8 cellular contexts compared by ENCODE assay signal in the genomic region with DNA sequence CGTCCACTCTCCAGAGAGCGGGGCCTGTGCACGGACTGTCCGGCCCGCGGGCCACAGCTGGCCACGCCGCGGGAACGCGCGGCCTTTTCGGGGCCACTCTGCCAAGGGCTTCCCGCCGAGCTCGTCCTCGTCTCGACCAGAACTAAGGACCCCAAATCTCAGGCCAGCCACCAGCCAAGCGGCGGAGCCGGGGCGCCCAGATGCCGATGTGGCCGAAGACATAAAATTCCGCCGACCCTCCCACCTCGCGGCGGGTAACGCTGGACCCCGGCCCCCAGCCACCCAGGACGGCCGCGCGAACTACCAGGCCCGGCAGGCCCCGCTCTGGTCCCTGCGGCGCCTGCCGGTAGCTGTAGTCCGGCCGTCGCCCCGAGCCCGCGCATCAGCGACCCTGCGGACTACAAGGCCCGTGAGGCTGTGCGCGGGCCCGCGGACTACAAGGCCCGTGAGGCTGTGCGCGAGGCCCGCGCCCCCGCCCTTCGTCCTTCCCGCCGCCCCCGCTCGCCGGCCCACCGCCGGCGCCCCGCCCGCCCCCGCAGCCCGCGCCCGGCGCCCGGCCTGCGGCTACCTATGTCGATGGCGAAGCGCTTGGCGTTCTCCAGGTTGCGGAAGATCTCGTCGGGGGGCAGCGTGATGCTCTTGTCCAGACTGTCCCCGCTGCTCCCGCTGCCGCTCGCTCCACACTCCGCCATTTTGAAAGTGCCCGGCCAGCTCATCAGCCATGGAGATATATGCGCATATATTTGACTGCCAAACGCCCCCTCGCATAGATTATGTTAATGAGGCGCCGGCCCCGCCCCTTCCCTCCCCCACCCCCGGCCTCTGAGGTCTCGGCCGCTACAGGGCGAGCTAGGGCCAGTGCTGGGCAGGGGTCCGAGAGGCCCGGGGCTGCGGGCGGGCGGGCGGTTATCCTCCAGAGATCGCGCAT. TPM values are rescaled to one million over a fixed set of nuclear protein-coding genes. Genes with fewer than 3 reads are reported as not detected.
DNase-seq lines count a peak whose midpoint lies in the region; ATAC-seq, FAIRE-seq and TF ChIP-seq lines count a peak whose summit lies in the region.

A gene (minus strand): TSS at position 701 of the 928 bp plus-strand sequence. CDS start 9 bp downstream, at position 692.

- CTCF ChIA-PET in endothelial cell of umbilical vein (lab: Charles Lee) = interaction anchor here (0.8 to 2.0 kb wide), 10 partner anchors 11 to 927 kb away, joined by 3 to 13 read pairs (median 4); a partner anchor contains a TSS

- dilution Hi-C loops in endothelial cell of umbilical vein (cut with MboI; ENCODE audit: extremely low pct_ligation_motif_present, low sequenced_read_pairs) = no loop called here

- no TSS peak for BruUV-seq in endothelial cell of umbilical vein (replicated peaks; lab: Mats Ljungman, UMichigan)

- intact Hi-C loops in endothelial cell of umbilical vein (cut with micrococcal nuclease) = loop anchor here (1.0 to 2.0 kb wide), 5 partner anchors 20 to 1374 kb away; a partner anchor contains a TSS

- H4K20me1 ChIP-seq in OCI-LY3 (ENCODE audit: insufficient read depth, low read length) (peaks cover 47% of the 10 kb centered on the region), endothelial cell of umbilical vein (replicated peaks; ENCODE audit: control insufficient read depth, extremely low read depth, insufficient read depth, low read length) (no peaks in the 10 kb centered on the region)

- peak; percentile 79 for ATAC-seq in GM19463 (IDR thresholded peaks at IDR 0.05; ENCODE audit: unreplicated experiment)

- peaks cover 48% of the 10 kb centered on the region for H3K79me2 ChIP-seq in OCI-LY3 (ENCODE audit: low read length)
- peaks cover 40% of the 10 kb centered on the region for H3K79me2 ChIP-seq in endothelial cell of umbilical vein (ENCODE audit: control insufficient read depth, insufficient read depth, low read length)

- H3K27ac ChIP-seq in OCI-LY3 (ENCODE audit: low read length) = peak within 1 kb of the TSS; percentile 45
- H3K27ac ChIP-seq in endothelial cell of umbilical vein (ENCODE audit: insufficient read depth, low read depth, low read length) = peak within 1 kb of the TSS; percentile 58

- peak; percentile 82 for TF ChIP-seq POLR2A in endothelial cell of umbilical vein (IDR thresholded peaks at IDR 0.05; ENCODE audit: low read depth, low read length)

- H3K4me3 ChIP-seq in OCI-LY3 (ENCODE audit: low read length) = peak within 1 kb of the TSS; percentile 98
- peak within 1 kb of the TSS; percentile 75 to 97 (median 91) for H3K4me3 ChIP-seq in endothelial cell of umbilical vein (replicated peaks in 1 of 3; ENCODE audit: insufficient read depth in 1 of 3, low read depth in 1 of 3, low read length in 3 of 3)
- H3K4me3 ChIP-seq in mononuclear cell (ENCODE audit: low read length) = peak within 1 kb of the TSS; percentile 71

- H3K27me3 ChIP-seq in OCI-LY3 (ENCODE audit: low read depth, low read length) (no peaks in the 10 kb centered on the region), endothelial cell of umbilical vein (ENCODE audit: control insufficient read depth in 2 of 2, insufficient read depth in 2 of 2, low read length in 2 of 2) (peaks cover 10 to 17% of the 10 kb centered on the region in 2 experiments), mononuclear cell (ENCODE audit: insufficient read depth, low read length) (peaks cover 19% of the 10 kb centered on the region)

- H3K4me2 ChIP-seq in OCI-LY3 (ENCODE audit: low read length) (peak within 1 kb of the TSS; percentile 89), endothelial cell of umbilical vein (ENCODE audit: insufficient read depth, low read length) (peak within 1 kb of the TSS; percentile 70)

- H3K4me1 ChIP-seq in OCI-LY3 (ENCODE audit: low read length) (peaks cover 17% of the 10 kb centered on the region), endothelial cell of umbilical vein (ENCODE audit: control insufficient read depth, extremely low read depth, insufficient read depth, low read length) (peaks cover 17% of the 10 kb centered on the region), mononuclear cell (ENCODE audit: insufficient read depth, low read length) (peaks cover 51% of the 10 kb centered on the region)

- POLR2A ChIA-PET in endothelial cell of umbilical vein (lab: Charles Lee) = interaction anchor here (1.1 kb wide), 2 partner anchors 20 to 21 kb away, joined by 3 to 5 read pairs; no protein-coding TSS in a partner anchor

- no peaks in the 10 kb centered on the region for H3K9me1 ChIP-seq in endothelial cell of umbilical vein (replicated peaks; ENCODE audit: control insufficient read depth, extremely low read depth, insufficient read depth, low read length)

- peak; percentile 82 for FAIRE-seq in endothelial cell of umbilical vein (lab: Jason Lieb, UNC)

- peak within 1 kb of the TSS; percentile 92 for H3K9ac ChIP-seq in OCI-LY3 (ENCODE audit: low read length)
- H3K9ac ChIP-seq in endothelial cell of umbilical vein (replicated peaks; ENCODE audit: extremely low read depth, insufficient read depth, low read length) = peak within 1 kb of the TSS; percentile 86

- H2AFZ ChIP-seq in OCI-LY3 (ENCODE audit: low read depth, low read length) (no peak within 1 kb of the TSS), endothelial cell of umbilical vein (ENCODE audit: low read depth, low read length) (peak within 1 kb of the TSS; percentile 66)

- H3K36me3 ChIP-seq in OCI-LY3 (replicated peaks; ENCODE audit: low read depth, low read length) (peaks cover under 1% of the 10 kb centered on the region), endothelial cell of umbilical vein (ENCODE audit: control insufficient read depth in 2 of 2, extremely low read depth in 1 of 2, insufficient read depth in 2 of 2, low read length in 2 of 2) (peaks cover 0 to 3% of the 10 kb centered on the region in 2 experiments)

- H3K9me3 ChIP-seq in OCI-LY3 (ENCODE audit: insufficient read depth, low read length) = no peaks in the 10 kb centered on the region
- no peaks in the 10 kb centered on the region for H3K9me3 ChIP-seq in endothelial cell of umbilical vein (replicated peaks; ENCODE audit: control insufficient read depth, insufficient read depth, low read length)
- no peaks in the 10 kb centered on the region for H3K9me3 ChIP-seq in mononuclear cell (ENCODE audit: low read depth, low read length)

- peak; percentile 88 for DNase-seq in COLO829 (ENCODE audit: low spot score)
- peak; percentile 79 for DNase-seq in HPDE6-E6E7 (ENCODE audit: extremely low spot score)
- DNase-seq in activated CD8-positive, alpha-beta memory T cell treated with anti-CD3 and anti-CD28 coated beads, Interleukin-2, amount 50 U/mL, for 48 hours = peak; percentile 92
- peak; percentile 84 for DNase-seq in endothelial cell of umbilical vein (ENCODE audit: low read depth, low spot score)
- peak; percentile 79 to 91 for DNase-seq in stimulated activated CD8-positive, alpha-beta memory T cell treated with anti-CD3 and anti-CD28 coated beads, Interleukin-2, amount 100 ng/mL, for 48 hours (ENCODE audit: low read depth in 2 of 2)

- TF ChIP-seq CTCF in OCI-LY3 (IDR thresholded peaks at IDR 0.05; ENCODE audit: low read depth, low read length) = no peak
- no peak for TF ChIP-seq CTCF in endothelial cell of umbilical vein (IDR thresholded peaks at IDR 0.05; ENCODE audit: extremely low read depth in 1 of 2, insufficient read depth in 1 of 2, low read depth in 1 of 2, low read length in 2 of 2)

TF ChIP-seq in endothelial cell of umbilical vein, 7 proteins besides CTCF, POLR2A, EP300 and RAD21:
- TF ChIP-seq POLR2AphosphoS5 (IDR thresholded peaks at IDR 0.05; ENCODE audit: insufficient read depth, low read depth, low read length) = peak; percentile 59
- no peak for TF ChIP-seq JUN (IDR thresholded peaks at IDR 0.05; ENCODE audit: borderline replicate concordance, insufficient read depth, insufficient read length, low read depth)
- no peak for TF ChIP-seq FOS (IDR thresholded peaks at IDR 0.05; ENCODE audit: borderline replicate concordance, insufficient read depth, low read length)

RNA-seq across cellular contexts. Expression of the gene that starts here (rescaled TPM):
- total RNA-seq in endothelial cell of umbilical vein (34.0 and 34.7 TPM in 2 replicates), mononuclear cell (33.5 TPM)
- polyA plus RNA-seq in endothelial cell of umbilical vein = 19.8 and 22.1 TPM in 2 replicates
- polyA plus RNA-seq in endothelial cell of umbilical vein (2011; cell fraction: cytosol; rRNA removed) = 10.8 and 14.2 TPM in 2 replicates
- 98.6 and 107 TPM in 2 replicates for polyA plus RNA-seq in endothelial cell of umbilical vein (2011; cell fraction: nucleus; rRNA removed)
- polyA plus RNA-seq in endothelial cell of umbilical vein (2012) = 12.5 and 15.3 TPM in 2 replicates
- polyA minus RNA-seq in endothelial cell of umbilical vein = 25.1 and 27.6 TPM in 2 replicates
- 21.4 TPM for polyA minus RNA-seq in endothelial cell of umbilical vein (2011; cell fraction: cytosol; rRNA and poly(A)+ RNA removed)
- polyA minus RNA-seq in endothelial cell of umbilical vein (2011; cell fraction: nucleus; rRNA and poly(A)+ RNA removed) = 46.9 and 75.5 TPM in 2 replicates

Comparison
In these comparisons a context has a peak if more than half of its experiments do, and no peak if none do; other contexts are left out.
1. Peak in every context shown above with its lines: DNase-seq, ATAC-seq, H3K4me3 ChIP-seq and H3K27ac ChIP-seq.